ENCODE assay signal across 1 cellular context in genomic region chr3:12670789-12671450, GRCh38.
TF ChIP-seq lines count a peak whose summit lies in the region.

No MANE protein-coding gene starts in this region.

TF ChIP-seq in GM23338, 12 proteins besides CTCF, POLR2A, EP300 and RAD21:
- TF ChIP-seq REST (IDR thresholded peaks at IDR 0.05; ENCODE audit: unreplicated experiment) (no peak), ETS1 (IDR thresholded peaks at IDR 0.05) (no peak), NANOG (IDR thresholded peaks at IDR 0.05; ENCODE audit: borderline replicate concordance) (no peak), STAT1 (IDR thresholded peaks at IDR 0.05; ENCODE audit: unreplicated experiment) (no peak)
